29 cellular contexts compared by ENCODE assay signal in the genomic region with DNA sequence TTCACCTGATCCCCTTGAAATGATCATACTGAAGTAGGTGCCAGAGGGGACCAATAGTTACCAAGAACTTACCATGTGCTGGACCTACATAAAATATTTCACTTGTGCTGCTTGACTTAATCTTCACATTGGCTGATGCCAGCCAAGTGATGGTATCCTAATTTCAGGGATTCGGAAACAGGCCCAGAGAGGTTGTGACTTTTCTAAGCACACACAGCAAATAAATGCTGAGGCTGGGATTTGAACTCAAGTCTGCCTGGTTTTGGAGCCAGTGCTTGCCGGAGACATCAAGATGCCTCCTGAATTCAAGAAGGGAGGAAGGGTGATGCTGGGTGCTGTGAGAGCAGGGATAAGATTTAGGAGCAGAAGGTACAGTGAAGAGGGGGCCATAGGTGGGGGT.
"Had no signal": no experiment of that assay in that cellular context is flagged by ENCODE, and none has a peak within 500 bp of the region (broad histone marks: within the 10 kb centered on the region; RNA-seq: fewer than 3 reads in every experiment).

No MANE protein-coding gene starts in this region.

- H3K9me3 Mint-ChIP-seq: stimulated activated effector memory CD8-positive, alpha-beta T cell treated with anti-CD3 and anti-CD28 coated beads, Interleukin-12 subunit alpha, Interleukin-12 subunit beta, amount 100 ng/mL, for 72 hours; stimulated activated memory B cell treated with anti-CD40 and anti-IgM and Interleukin-4, amounts not matched to agents 10 μg/mL and 1 μg/mL and 100 μg/mL, for 72 hours; stimulated activated naive B cell treated with anti-CD40 and anti-IgM and Interleukin-4, amounts not matched to agents 10 μg/mL and 1 μg/mL and 100 μg/mL, for 72 hours; stimulated activated naive CD8-positive, alpha-beta T cell treated with anti-CD3 and anti-CD28 coated beads, Interleukin-15, amount 100 ng/mL, for 72 hours; stimulated activated naive CD8-positive, alpha-beta T cell treated with anti-CD3 and anti-CD28 coated beads, Interleukin-15, Interleukin-2, amounts not matched to agents 100 ng/mL and 50 ng/mL, for 24 hours; type B pancreatic cell had no signal

- H3K4me3 ChIP-seq: stomach, suprapubic skin, testis, thoracic aorta, thyroid gland, tibial artery, tibial nerve, transverse colon, upper lobe of left lung, upper lobe of right lung, uterus, vagina had no signal

- H3K9me3 ChIP-seq: stomach, suprapubic skin, testis, thoracic aorta, thyroid gland, tibial artery, tibial nerve, transverse colon, upper lobe of left lung, upper lobe of right lung, uterus, vagina had no signal

- H3K27me3 ChIP-seq: testis, thyroid gland, upper lobe of left lung, uterus, vagina had no signal

- H3K36me3 Mint-ChIP-seq: stimulated activated effector memory CD8-positive, alpha-beta T cell treated with anti-CD3 and anti-CD28 coated beads, Interleukin-12 subunit alpha, Interleukin-12 subunit beta, amount 100 ng/mL, for 72 hours; stimulated activated memory B cell treated with anti-CD40 and anti-IgM and Interleukin-4, amounts not matched to agents 10 μg/mL and 1 μg/mL and 100 μg/mL, for 72 hours; stimulated activated naive B cell treated with anti-CD40 and anti-IgM and Interleukin-4, amounts not matched to agents 10 μg/mL and 1 μg/mL and 100 μg/mL, for 72 hours; type B pancreatic cell had no signal

- FAIRE-seq: urothelium cell line had no signal

- ATAC-seq: stimulated activated effector memory CD8-positive, alpha-beta T cell treated with anti-CD3 and anti-CD28 coated beads, Interleukin-12 subunit alpha, Interleukin-12 subunit beta, amount 100 ng/mL, for 72 hours; stimulated activated memory B cell treated with anti-CD40 and anti-IgM and Interleukin-4, amounts not matched to agents 10 μg/mL and 1 μg/mL and 100 μg/mL, for 72 hours; stimulated activated naive B cell treated with anti-CD40 and anti-IgM and Interleukin-4, amounts not matched to agents 10 μg/mL and 1 μg/mL and 100 μg/mL, for 72 hours; stimulated activated naive CD8-positive, alpha-beta T cell treated with anti-CD3 and anti-CD28 coated beads, Interleukin-15, amount 100 ng/mL, for 72 hours; stimulated activated naive CD8-positive, alpha-beta T cell treated with anti-CD3 and anti-CD28 coated beads, Interleukin-15, Interleukin-2, amounts not matched to agents 100 U/mL and 50 U/mL, for 24 hours; upper lobe of right lung had no signal

- H3K36me3 ChIP-seq: stomach, suprapubic skin, thoracic aorta, thyroid gland, tibial artery, tibial nerve, transverse colon, upper lobe of left lung, upper lobe of right lung, uterus, vagina had no signal

- H3K4me3 Mint-ChIP-seq: stimulated activated effector memory CD8-positive, alpha-beta T cell treated with anti-CD3 and anti-CD28 coated beads, Interleukin-12 subunit alpha, Interleukin-12 subunit beta, amount 100 ng/mL, for 72 hours; stimulated activated memory B cell treated with anti-CD40 and anti-IgM and Interleukin-4, amounts not matched to agents 10 μg/mL and 1 μg/mL and 100 μg/mL, for 72 hours; stimulated activated naive B cell treated with anti-CD40 and anti-IgM and Interleukin-4, amounts not matched to agents 10 μg/mL and 1 μg/mL and 100 μg/mL, for 72 hours; stimulated activated naive CD8-positive, alpha-beta T cell treated with anti-CD3 and anti-CD28 coated beads, Interleukin-15, amount 100 ng/mL, for 72 hours; stimulated activated naive CD8-positive, alpha-beta T cell treated with anti-CD3 and anti-CD28 coated beads, Interleukin-15, Interleukin-2, amounts not matched to agents 100 ng/mL and 50 ng/mL, for 24 hours; type B pancreatic cell had no signal

- H3K27ac ChIP-seq: stomach, suprapubic skin, testis, thoracic aorta, thyroid gland, tibial artery, tibial nerve, transverse colon, upper lobe of left lung, upper lobe of right lung, uterus, vagina had no signal

- H3K4me1 Mint-ChIP-seq: stimulated activated effector memory CD8-positive, alpha-beta T cell treated with anti-CD3 and anti-CD28 coated beads, Interleukin-12 subunit alpha, Interleukin-12 subunit beta, amount 100 ng/mL, for 72 hours; stimulated activated memory B cell treated with anti-CD40 and anti-IgM and Interleukin-4, amounts not matched to agents 10 μg/mL and 1 μg/mL and 100 μg/mL, for 72 hours; stimulated activated naive B cell treated with anti-CD40 and anti-IgM and Interleukin-4, amounts not matched to agents 10 μg/mL and 1 μg/mL and 100 μg/mL, for 72 hours; stimulated activated naive CD8-positive, alpha-beta T cell treated with anti-CD3 and anti-CD28 coated beads, Interleukin-15, amount 100 ng/mL, for 72 hours had no signal

- DNase-seq: stimulated activated CD4-positive, alpha-beta T cell treated with anti-CD3 and anti-CD28 coated beads, Interleukin-2, amount 100 ng/mL, for 48 hours; stimulated activated CD4-positive, alpha-beta T cell treated with anti-CD3 and anti-CD28 coated beads, Interleukin-4, amount 100 ng/mL, for 1 hour; stimulated activated CD4-positive, alpha-beta T cell treated with anti-CD3 and anti-CD28 coated beads, Interleukin-4, amount 100 ng/mL, for 24 hours; stimulated activated CD4-positive, alpha-beta T cell treated with anti-CD3 and anti-CD28 coated beads, Interleukin-4, amount 100 ng/mL, for 4 hours; stimulated activated CD8-positive, alpha-beta memory T cell treated with anti-CD3 and anti-CD28 coated beads, Interleukin-4, amount 100 ng/mL, for 48 hours; stimulated activated naive B cell treated with anti-CD40 and anti-IgM and Interleukin-4, amounts not matched to agents 10 μg/mL and 1 μg/mL and 100 μg/mL, for 72 hours; stimulated activated naive CD4-positive, alpha-beta T cell; stimulated activated naive CD4-positive, alpha-beta T cell treated with Interleukin-2 at 50 U/mL for 16 hours; stimulated activated naive CD8-positive, alpha-beta T cell treated with anti-CD3 and anti-CD28 coated beads, Interleukin-15, amount 100 ng/mL, for 72 hours; stimulated activated naive CD8-positive, alpha-beta T cell treated with anti-CD3 and anti-CD28 coated beads, Interleukin-15, Interleukin-2, amounts not matched to agents 100 U/mL and 50 U/mL, for 24 hours; stomach; substantia nigra; testis; thyroid gland; tibial artery; transverse colon; trophoblast cell; upper lobe of right lung; uterus had no signal

- H3K4me1 ChIP-seq: stomach, suprapubic skin, thyroid gland, tibial artery, tibial nerve, transverse colon, upper lobe of left lung, upper lobe of right lung, uterus, vagina had no signal

- H3K27ac Mint-ChIP-seq: stimulated activated effector memory CD8-positive, alpha-beta T cell treated with anti-CD3 and anti-CD28 coated beads, Interleukin-12 subunit alpha, Interleukin-12 subunit beta, amount 100 ng/mL, for 72 hours; stimulated activated memory B cell treated with anti-CD40 and anti-IgM and Interleukin-4, amounts not matched to agents 10 μg/mL and 1 μg/mL and 100 μg/mL, for 72 hours; stimulated activated naive B cell treated with anti-CD40 and anti-IgM and Interleukin-4, amounts not matched to agents 10 μg/mL and 1 μg/mL and 100 μg/mL, for 72 hours; stimulated activated naive CD8-positive, alpha-beta T cell treated with anti-CD3 and anti-CD28 coated beads, Interleukin-15, amount 100 ng/mL, for 72 hours; stimulated activated naive CD8-positive, alpha-beta T cell treated with anti-CD3 and anti-CD28 coated beads, Interleukin-15, Interleukin-2, amounts not matched to agents 100 ng/mL and 50 ng/mL, for 24 hours; type B pancreatic cell had no signal
